ENCODE assay signal across 26 cellular contexts in genomic region chr14:38774162-38774561, GRCh38.
"Had no signal": no experiment of that assay in that cellular context is flagged by ENCODE, and none has a peak within 500 bp of the region (broad histone marks: within the 10 kb centered on the region; RNA-seq: fewer than 3 reads in every experiment).

No MANE protein-coding gene starts in this region.

- ATAC-seq: Right ventricle myocardium inferior, SK-N-SH treated with all-trans-retinoic acid at 6 μM for 48 hours had no signal

- H3K27ac ChIP-seq: HL-60, PC-9, Peyer's patch, SJCRH30 had no signal

- H3K9me3 ChIP-seq: Peyer's patch, SJCRH30 had no signal

- H3K36me3 ChIP-seq: Peyer's patch, SJCRH30 had no signal

- H3K27me3 ChIP-seq: Peyer's patch, SJCRH30 had no signal

- H2AFZ ChIP-seq: PC-9 had no signal

- DNase-seq: Kasumi-1; KG1; MV-4-11; NCI-H1048; NCI-H1105; NCI-H1417; NCI-H1436 treated with DMSO at 0.1 percent for 48 hours; NCI-H1694; NCI-H187 treated with DMSO at 0.1 percent for 48 hours; NCI-H2029 treated with DMSO at 0.1 percent for 48 hours; NCI-H2171; NCI-H226; NCI-H446; NCI-H510A; NCI-H524 treated with DMSO at 0.1 percent for 48 hours; NCI-H69; NCI-H774; NK-92 treated with Interleukin-12 subunit alpha and Interleukin-12 subunit beta, amount 100 ng/mL, for 24 hours; PC-9; Peyer's patch; SHP77 treated with DMSO at 0.1 percent for 48 hours; SJCRH30; T-helper 1 cell had no signal

- H3K4me1 ChIP-seq: Peyer's patch, SJCRH30 had no signal

- H3K4me3 ChIP-seq: PC-9, Peyer's patch, SJCRH30 had no signal

- H3K4me2 ChIP-seq: PC-9 had no signal
